Comparison of ENCODE assay signal across 13 cellular contexts in genomic region chr14:69039287-69039628, GRCh38.
A peak's percentile ranks its signal among the peaks of the same experiment; 100 is the strongest.
DNase-seq lines count a peak whose midpoint lies in the region; ATAC-seq and TF ChIP-seq lines count a peak whose summit lies in the region.
"Had no signal": no experiment of that assay in that cellular context is flagged by ENCODE, and none has a peak within 500 bp of the region (broad histone marks: within the 10 kb centered on the region; RNA-seq: fewer than 3 reads in every experiment).

No MANE protein-coding gene starts in this region.

- no peaks in the 10 kb centered on the region for H3K9me3 ChIP-seq in thoracic aorta
- H3K9me3 ChIP-seq: gastroesophageal sphincter had no signal

- no peak overlapping the region for H3K4me3 ChIP-seq in thoracic aorta
- H3K4me3 ChIP-seq: gastroesophageal sphincter had no signal

- no peaks in the 10 kb centered on the region for H3K9me3 Mint-ChIP-seq in type B pancreatic cell

- H3K4me1 ChIP-seq in thoracic aorta (ENCODE audit: control insufficient read depth in 1 of 2, low read depth in 2 of 2), result peaks cover 31 to 91% of the 10 kb centered on the region in 2 donors

- no peak overlapping the region for H3K4me3 Mint-ChIP-seq in type B pancreatic cell

- H3K27me3 ChIP-seq in thoracic aorta (replicated peaks; ENCODE audit: insufficient read depth), result no peaks in the 10 kb centered on the region
- H3K27me3 ChIP-seq: gastroesophageal sphincter had no signal

- H3K36me3 ChIP-seq in thoracic aorta, result no peaks in the 10 kb centered on the region
- H3K36me3 ChIP-seq: gastroesophageal sphincter had no signal

- H3K4me1 Mint-ChIP-seq in type B pancreatic cell (ENCODE audit: unreplicated experiment), result peaks cover 53% of the 10 kb centered on the region

- no peak for TF ChIP-seq CTCF in thoracic aorta (IDR thresholded peaks at IDR 0.05)
- no peak for TF ChIP-seq CTCF in type B pancreatic cell (conservative IDR thresholded peaks at IDR 0.05)

- no peaks in the 10 kb centered on the region for H3K36me3 Mint-ChIP-seq in type B pancreatic cell

- H3K27ac Mint-ChIP-seq in type B pancreatic cell, result no peak overlapping the region

- ATAC-seq in thoracic aorta (ENCODE audit: insufficient number of reproducible peaks, low FRiP score, low read depth), result no peak
- no peak for ATAC-seq in GM21360 (IDR thresholded peaks at IDR 0.05; ENCODE audit: unreplicated experiment)
- ATAC-seq: gastroesophageal sphincter had no signal

- H3K27ac ChIP-seq in thoracic aorta, result peak overlapping the region; percentile 94 to 97

- peaks cover 6% of the 10 kb centered on the region for H3K27me3 Mint-ChIP-seq in type B pancreatic cell

- DNase-seq in HT1080 (ENCODE audit: low read depth) (peak; percentile 87), amniotic epithelial cell (ENCODE audit: low read depth) (peak; percentile 79), hepatic stellate cell (ENCODE audit: low spot score) (peak; percentile 55), thoracic aorta (ENCODE audit: low spot score) (no peak), COLO829 (ENCODE audit: low spot score) (no peak), type B pancreatic cell (ENCODE audit: extremely low spot score, unreplicated experiment) (no peak)
- DNase-seq: amniotic stem cell; MM.1S; NCI-H526; stimulated activated naive CD4-positive, alpha-beta T cell; T-helper 2 cell had no signal

Comparison
In these comparisons a context has a peak if more than half of its experiments do, and no peak if none do; other contexts are left out.
1. DNase-seq: peak in HT1080 (single experiment), amniotic epithelial cell (single experiment) and hepatic stellate cell (single experiment); none in thoracic aorta (single experiment), COLO829 (single experiment) and type B pancreatic cell (single experiment).